2 cellular contexts compared by ENCODE assay signal in genomic region chr10:19231034-19231433, GRCh38.
TF ChIP-seq lines count a peak whose summit lies in the region.

No MANE protein-coding gene starts in this region.

TF ChIP-seq in GM23338, 12 proteins besides CTCF, POLR2A, EP300 and RAD21 (continued from another document):
- no peak for TF ChIP-seq REST (IDR thresholded peaks at IDR 0.05; ENCODE audit: unreplicated experiment)
- TF ChIP-seq EZH2 (IDR thresholded peaks at IDR 0.05; ENCODE audit: low read depth, unreplicated experiment) = no peak
- TF ChIP-seq POLR2AphosphoS5 (IDR thresholded peaks at IDR 0.05; ENCODE audit: low read depth) = no peak
- TF ChIP-seq EZH2phosphoT487 (IDR thresholded peaks at IDR 0.05; ENCODE audit: unreplicated experiment) = no peak
- TF ChIP-seq ZNF331 (CRISPR knock-in tag; IDR thresholded peaks at IDR 0.05; ENCODE audit: low read depth) = no peak
- no peak for TF ChIP-seq NANOG (IDR thresholded peaks at IDR 0.05; ENCODE audit: borderline replicate concordance)
- TF ChIP-seq JUNB (IDR thresholded peaks at IDR 0.05; ENCODE audit: unreplicated experiment) = no peak
- no peak for TF ChIP-seq STAT1 (IDR thresholded peaks at IDR 0.05; ENCODE audit: unreplicated experiment)
- TF ChIP-seq ZNF114 (CRISPR knock-in tag; IDR thresholded peaks at IDR 0.05) = no peak
- TF ChIP-seq, protein P1, sequence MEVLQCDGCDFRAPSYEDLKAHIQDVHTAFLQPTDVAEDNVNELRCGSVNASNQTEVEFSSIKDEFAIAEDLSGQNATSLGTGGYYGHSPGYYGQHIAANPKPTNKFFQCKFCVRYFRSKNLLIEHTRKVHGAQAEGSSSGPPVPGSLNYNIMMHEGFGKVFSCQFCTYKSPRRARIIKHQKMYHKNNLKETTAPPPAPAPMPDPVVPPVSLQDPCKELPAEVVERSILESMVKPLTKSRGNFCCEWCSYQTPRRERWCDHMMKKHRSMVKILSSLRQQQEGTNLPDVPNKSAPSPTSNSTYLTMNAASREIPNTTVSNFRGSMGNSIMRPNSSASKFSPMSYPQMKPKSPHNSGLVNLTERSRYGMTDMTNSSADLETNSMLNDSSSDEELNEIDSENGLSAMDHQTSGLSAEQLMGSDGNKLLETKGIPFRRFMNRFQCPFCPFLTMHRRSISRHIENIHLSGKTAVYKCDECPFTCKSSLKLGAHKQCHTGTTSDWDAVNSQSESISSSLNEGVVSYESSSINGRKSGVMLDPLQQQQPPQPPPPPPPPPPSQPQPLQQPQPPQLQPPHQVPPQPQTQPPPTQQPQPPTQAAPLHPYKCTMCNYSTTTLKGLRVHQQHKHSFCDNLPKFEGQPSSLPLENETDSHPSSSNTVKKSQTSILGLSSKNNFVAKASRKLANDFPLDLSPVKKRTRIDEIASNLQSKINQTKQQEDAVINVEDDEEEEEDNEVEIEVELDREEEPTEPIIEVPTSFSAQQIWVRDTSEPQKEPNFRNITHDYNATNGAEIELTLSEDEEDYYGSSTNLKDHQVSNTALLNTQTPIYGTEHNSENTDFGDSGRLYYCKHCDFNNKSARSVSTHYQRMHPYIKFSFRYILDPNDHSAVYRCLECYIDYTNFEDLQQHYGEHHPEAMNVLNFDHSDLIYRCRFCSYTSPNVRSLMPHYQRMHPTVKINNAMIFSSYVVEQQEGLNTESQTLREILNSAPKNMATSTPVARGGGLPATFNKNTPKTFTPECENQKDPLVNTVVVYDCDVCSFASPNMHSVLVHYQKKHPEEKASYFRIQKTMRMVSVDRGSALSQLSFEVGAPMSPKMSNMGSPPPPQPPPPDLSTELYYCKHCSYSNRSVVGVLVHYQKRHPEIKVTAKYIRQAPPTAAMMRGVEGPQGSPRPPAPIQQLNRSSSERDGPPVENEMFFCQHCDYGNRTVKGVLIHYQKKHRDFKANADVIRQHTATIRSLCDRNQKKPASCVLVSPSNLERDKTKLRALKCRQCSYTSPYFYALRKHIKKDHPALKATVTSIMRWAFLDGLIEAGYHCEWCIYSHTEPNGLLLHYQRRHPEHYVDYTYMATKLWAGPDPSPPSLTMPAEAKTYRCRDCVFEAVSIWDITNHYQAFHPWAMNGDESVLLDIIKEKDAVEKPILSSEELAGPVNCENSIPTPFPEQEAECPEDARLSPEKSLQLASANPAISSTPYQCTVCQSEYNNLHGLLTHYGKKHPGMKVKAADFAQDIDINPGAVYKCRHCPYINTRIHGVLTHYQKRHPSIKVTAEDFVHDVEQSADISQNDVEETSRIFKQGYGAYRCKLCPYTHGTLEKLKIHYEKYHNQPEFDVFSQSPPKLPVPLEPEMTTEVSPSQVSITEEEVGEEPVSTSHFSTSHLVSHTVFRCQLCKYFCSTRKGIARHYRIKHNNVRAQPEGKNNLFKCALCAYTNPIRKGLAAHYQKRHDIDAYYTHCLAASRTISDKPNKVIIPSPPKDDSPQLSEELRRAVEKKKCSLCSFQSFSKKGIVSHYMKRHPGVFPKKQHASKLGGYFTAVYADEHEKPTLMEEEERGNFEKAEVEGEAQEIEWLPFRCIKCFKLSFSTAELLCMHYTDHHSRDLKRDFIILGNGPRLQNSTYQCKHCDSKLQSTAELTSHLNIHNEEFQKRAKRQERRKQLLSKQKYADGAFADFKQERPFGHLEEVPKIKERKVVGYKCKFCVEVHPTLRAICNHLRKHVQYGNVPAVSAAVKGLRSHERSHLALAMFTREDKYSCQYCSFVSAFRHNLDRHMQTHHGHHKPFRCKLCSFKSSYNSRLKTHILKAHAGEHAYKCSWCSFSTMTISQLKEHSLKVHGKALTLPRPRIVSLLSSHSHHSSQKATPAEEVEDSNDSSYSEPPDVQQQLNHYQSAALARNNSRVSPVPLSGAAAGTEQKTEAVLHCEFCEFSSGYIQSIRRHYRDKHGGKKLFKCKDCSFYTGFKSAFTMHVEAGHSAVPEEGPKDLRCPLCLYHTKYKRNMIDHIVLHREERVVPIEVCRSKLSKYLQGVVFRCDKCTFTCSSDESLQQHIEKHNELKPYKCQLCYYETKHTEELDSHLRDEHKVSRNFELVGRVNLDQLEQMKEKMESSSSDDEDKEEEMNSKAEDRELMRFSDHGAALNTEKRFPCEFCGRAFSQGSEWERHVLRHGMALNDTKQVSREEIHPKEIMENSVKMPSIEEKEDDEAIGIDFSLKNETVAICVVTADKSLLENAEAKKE (CRISPR knock-in tag; IDR thresholded peaks at IDR 0.05) = no peak

TF ChIP-seq in WTC11, 78 proteins besides CTCF, POLR2A, EP300 and RAD21 (continued from another document):
- TF ChIP-seq, protein P2, sequence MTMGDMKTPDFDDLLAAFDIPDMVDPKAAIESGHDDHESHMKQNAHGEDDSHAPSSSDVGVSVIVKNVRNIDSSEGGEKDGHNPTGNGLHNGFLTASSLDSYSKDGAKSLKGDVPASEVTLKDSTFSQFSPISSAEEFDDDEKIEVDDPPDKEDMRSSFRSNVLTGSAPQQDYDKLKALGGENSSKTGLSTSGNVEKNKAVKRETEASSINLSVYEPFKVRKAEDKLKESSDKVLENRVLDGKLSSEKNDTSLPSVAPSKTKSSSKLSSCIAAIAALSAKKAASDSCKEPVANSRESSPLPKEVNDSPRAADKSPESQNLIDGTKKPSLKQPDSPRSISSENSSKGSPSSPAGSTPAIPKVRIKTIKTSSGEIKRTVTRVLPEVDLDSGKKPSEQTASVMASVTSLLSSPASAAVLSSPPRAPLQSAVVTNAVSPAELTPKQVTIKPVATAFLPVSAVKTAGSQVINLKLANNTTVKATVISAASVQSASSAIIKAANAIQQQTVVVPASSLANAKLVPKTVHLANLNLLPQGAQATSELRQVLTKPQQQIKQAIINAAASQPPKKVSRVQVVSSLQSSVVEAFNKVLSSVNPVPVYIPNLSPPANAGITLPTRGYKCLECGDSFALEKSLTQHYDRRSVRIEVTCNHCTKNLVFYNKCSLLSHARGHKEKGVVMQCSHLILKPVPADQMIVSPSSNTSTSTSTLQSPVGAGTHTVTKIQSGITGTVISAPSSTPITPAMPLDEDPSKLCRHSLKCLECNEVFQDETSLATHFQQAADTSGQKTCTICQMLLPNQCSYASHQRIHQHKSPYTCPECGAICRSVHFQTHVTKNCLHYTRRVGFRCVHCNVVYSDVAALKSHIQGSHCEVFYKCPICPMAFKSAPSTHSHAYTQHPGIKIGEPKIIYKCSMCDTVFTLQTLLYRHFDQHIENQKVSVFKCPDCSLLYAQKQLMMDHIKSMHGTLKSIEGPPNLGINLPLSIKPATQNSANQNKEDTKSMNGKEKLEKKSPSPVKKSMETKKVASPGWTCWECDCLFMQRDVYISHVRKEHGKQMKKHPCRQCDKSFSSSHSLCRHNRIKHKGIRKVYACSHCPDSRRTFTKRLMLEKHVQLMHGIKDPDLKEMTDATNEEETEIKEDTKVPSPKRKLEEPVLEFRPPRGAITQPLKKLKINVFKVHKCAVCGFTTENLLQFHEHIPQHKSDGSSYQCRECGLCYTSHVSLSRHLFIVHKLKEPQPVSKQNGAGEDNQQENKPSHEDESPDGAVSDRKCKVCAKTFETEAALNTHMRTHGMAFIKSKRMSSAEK (CRISPR knock-in tag; IDR thresholded peaks at IDR 0.05; ENCODE audit: borderline replicate concordance) = no peak
- TF ChIP-seq PRDM15 (CRISPR knock-in tag; IDR thresholded peaks at IDR 0.05) (no peak), NFATC4 (CRISPR knock-in tag; IDR thresholded peaks at IDR 0.05) (no peak), ZNF512 (CRISPR knock-in tag; IDR thresholded peaks at IDR 0.05; ENCODE audit: borderline replicate concordance) (no peak), ATF1 (CRISPR knock-in tag; IDR thresholded peaks at IDR 0.05) (no peak), ZNF219 (CRISPR knock-in tag; IDR thresholded peaks at IDR 0.05; ENCODE audit: borderline replicate concordance) (no peak), PREB (CRISPR knock-in tag; IDR thresholded peaks at IDR 0.05; ENCODE audit: borderline replicate concordance) (no peak), ZNF317 (CRISPR knock-in tag; IDR thresholded peaks at IDR 0.05; ENCODE audit: borderline replicate concordance, low read depth) (no peak), RORB (CRISPR knock-in tag; IDR thresholded peaks at IDR 0.05) (no peak), NR1H2 (CRISPR knock-in tag; IDR thresholded peaks at IDR 0.05) (no peak), JAZF1 (CRISPR knock-in tag; IDR thresholded peaks at IDR 0.05) (no peak)
TF ChIP-seq in WTC11: peak in this region for 0.
